25 cellular contexts compared by ENCODE assay signal in genomic region chr7:72109566-72109965, GRCh38.
DNase-seq lines count a peak whose midpoint lies in the region; ATAC-seq, FAIRE-seq and TF ChIP-seq lines count a peak whose summit lies in the region.
"Had no signal": no experiment of that assay in that cellular context is flagged by ENCODE, and none has a peak within 500 bp of the region (broad histone marks: within the 10 kb centered on the region; RNA-seq: fewer than 3 reads in every experiment).

No MANE protein-coding gene starts in this region.

- TF ChIP-seq RAD21 in SK-N-SH (IDR thresholded peaks at IDR 0.05; ENCODE audit: low read length): no peak

- H3K18ac ChIP-seq in neuronal stem cell (ENCODE audit: low read length): peak overlapping the region; percentile 45

- H3K9me2 ChIP-seq in SK-N-SH: no peaks in the 10 kb centered on the region

- no peak overlapping the region for H2BK12ac ChIP-seq in neuronal stem cell (ENCODE audit: low read length)

- DNase-seq in bronchial epithelial cell (ENCODE audit: low read depth): no peak
- no peak for DNase-seq in neuronal stem cell (ENCODE audit: low spot score)
- no peak for DNase-seq in SK-N-SH
- no peak for DNase-seq in Right ventricle myocardium inferior (ENCODE audit: missing footprints)
- DNase-seq: 8988T; ACHN; BE2C; C1 segment of cervical spinal cord; CD4-positive, alpha-beta memory T cell; CD4-positive, CD25-positive, alpha-beta regulatory T cell; CD8-positive, alpha-beta memory T cell; COR-L47; DMS 273 treated with DMSO at 0.1 percent for 48 hours; DMS153; DMS53; DMS79; DND-41; EL; GDM1 had no signal

- H3K9me3 ChIP-seq in neuronal stem cell (replicated peaks in 1 of 2; ENCODE audit: control insufficient read depth in 2 of 2, insufficient read depth in 1 of 2, low read depth in 1 of 2, low read length in 2 of 2): peaks cover 1 to 2% of the 10 kb centered on the region in 2 donors
- H3K9me3 ChIP-seq in SK-N-SH: no peaks in the 10 kb centered on the region
- H3K9me3 ChIP-seq: BE2C had no signal

- H3K79me1 ChIP-seq in neuronal stem cell (ENCODE audit: low read depth, low read length): no peaks in the 10 kb centered on the region

- CTCF ChIA-PET in SK-N-SH (lab: Yijun Ruan, JAX): no interaction called here

- no peak overlapping the region for H3K4me3 ChIP-seq in bronchial epithelial cell (ENCODE audit: low read depth, low read length)
- no peak overlapping the region for H3K4me3 ChIP-seq in neuronal stem cell (ENCODE audit: low read length in 2 of 2)
- H3K4me3 ChIP-seq in SK-N-SH (ENCODE audit: low read depth in 2 of 2, low read length in 1 of 2): no peak overlapping the region
- H3K4me3 ChIP-seq: BLaER1, GM12878 had no signal

- intact Hi-C loops in Right ventricle myocardium inferior (cut with DNase I): no loop called here

- H3K9ac ChIP-seq in neuronal stem cell (ENCODE audit: low read depth, low read length, poor library complexity) (no peak overlapping the region), SK-N-SH (no peak overlapping the region)
- H3K9ac ChIP-seq: BLaER1 had no signal

- no peak overlapping the region for H3K14ac ChIP-seq in neuronal stem cell (ENCODE audit: low read length)

- H4K8ac ChIP-seq in neuronal stem cell (ENCODE audit: low read depth, low read length): no peak overlapping the region

- no peak overlapping the region for H2BK15ac ChIP-seq in neuronal stem cell (ENCODE audit: low read length)

- WGBS in neuronal stem cell (ENCODE audit: extremely low coverage in 2 of 2, insufficient read length in 2 of 2, insufficient replicate concordance in 1 of 2), 2 donors: no CpG with 5 or more reads among the region's 8 CpGs
- WGBS in SK-N-SH (ENCODE audit: low lambda C conversion rate): 57% methylated on average over 8 of the region's 8 CpGs

- H3K36me3 ChIP-seq in bronchial epithelial cell (ENCODE audit: control insufficient read depth, insufficient read depth, low read length) (no peaks in the 10 kb centered on the region), neuronal stem cell (replicated peaks in 1 of 2; ENCODE audit: control insufficient read depth in 2 of 2, insufficient read depth in 2 of 2, low read length in 2 of 2) (no peaks in the 10 kb centered on the region), SK-N-SH (replicated peaks in 1 of 2; ENCODE audit: control insufficient read depth in 1 of 2, insufficient read depth in 2 of 2, low read length in 1 of 2) (no peaks in the 10 kb centered on the region)
- H3K36me3 ChIP-seq: BE2C, BLaER1 had no signal

- H3K27ac ChIP-seq in neuronal stem cell (replicated peaks; ENCODE audit: low read length) (no peak overlapping the region), SK-N-SH (ENCODE audit: low read depth in 2 of 2, low read length in 1 of 2) (no peak overlapping the region)
- H3K27ac ChIP-seq: BLaER1 had no signal

- H3F3A ChIP-seq in SK-N-SH (replicated peaks; ENCODE audit: insufficient read depth): no peaks in the 10 kb centered on the region

- no peak for TF ChIP-seq EP300 in SK-N-SH (IDR thresholded peaks at IDR 0.05; ENCODE audit: borderline replicate concordance in 1 of 2, low read depth in 1 of 2, low read length in 1 of 2)

- FAIRE-seq in bronchial epithelial cell (lab: Jason Lieb, UNC): peak; percentile 7
- FAIRE-seq: A204.1, GM12878, GM12892, GM18507 had no signal

- no peak for TF ChIP-seq CTCF in bronchial epithelial cell (IDR thresholded peaks at IDR 0.05; ENCODE audit: insufficient read depth, low read length, severe bottlenecking)
- TF ChIP-seq CTCF in SK-N-SH (IDR thresholded peaks at IDR 0.05): no peak

- POLR2A ChIA-PET in SK-N-SH (lab: Yijun Ruan, JAX): no interaction called here

- no peak overlapping the region for H2BK120ac ChIP-seq in neuronal stem cell (ENCODE audit: low read depth, low read length)

- H4K91ac ChIP-seq in neuronal stem cell (ENCODE audit: low read depth, low read length, poor library complexity): peak overlapping the region; percentile 30

- no peaks in the 10 kb centered on the region for H4K20me1 ChIP-seq in SK-N-SH (ENCODE audit: insufficient read depth)
- H4K20me1 ChIP-seq: BLaER1 had no signal

- H2BK5ac ChIP-seq in neuronal stem cell (ENCODE audit: low read length): no peak overlapping the region

- H2AK5ac ChIP-seq in neuronal stem cell (ENCODE audit: low read depth, low read length): no peak overlapping the region

- H3K4ac ChIP-seq in neuronal stem cell (ENCODE audit: low read length): no peak overlapping the region

- H2AFZ ChIP-seq in neuronal stem cell (ENCODE audit: low read length) (no peak overlapping the region), SK-N-SH (ENCODE audit: low read depth) (no peak overlapping the region)

- H3K4me1 ChIP-seq in neuronal stem cell (ENCODE audit: control insufficient read depth in 2 of 2, insufficient read depth in 1 of 2, low read depth in 1 of 2, low read length in 2 of 2) (peaks cover 0 to 2% of the 10 kb centered on the region in 2 donors), SK-N-SH (ENCODE audit: control insufficient read depth in 1 of 2, insufficient read depth in 2 of 2, low read depth in 1 of 2, low read length in 1 of 2) (no peaks in the 10 kb centered on the region; a peak in 1 of 4 replicates)
- H3K4me1 ChIP-seq: BLaER1 had no signal

- ATAC-seq in SK-N-SH treated with all-trans-retinoic acid at 6 μM for 48 hours (no peak), Right ventricle myocardium inferior (no peak)
- ATAC-seq: GM12878 had no signal

- no peaks in the 10 kb centered on the region for H3K79me2 ChIP-seq in SK-N-SH (ENCODE audit: insufficient read depth)

- no peak overlapping the region for H3K23ac ChIP-seq in neuronal stem cell (ENCODE audit: low read depth, low read length, poor library complexity)

- no peaks in the 10 kb centered on the region for H3K27me3 ChIP-seq in bronchial epithelial cell (ENCODE audit: control insufficient read depth, insufficient read depth, low read length)
- H3K27me3 ChIP-seq in neuronal stem cell (ENCODE audit: control insufficient read depth in 3 of 3, insufficient read depth in 3 of 3, low read depth in 1 of 3, low read length in 3 of 3): no peaks in the 10 kb centered on the region
- H3K27me3 ChIP-seq in SK-N-SH (ENCODE audit: insufficient read depth): no peaks in the 10 kb centered on the region
- H3K27me3 ChIP-seq: BE2C, BLaER1 had no signal

- H3K4me2 ChIP-seq in neuronal stem cell (ENCODE audit: insufficient read depth, low read length, poor library complexity, severe bottlenecking) (no peak overlapping the region), SK-N-SH (no peak overlapping the region)
- H3K4me2 ChIP-seq: BLaER1 had no signal

TF ChIP-seq in SK-N-SH treated with all-trans-retinoic acid at 6 μM for 48 hours, 23 proteins besides CTCF, POLR2A, EP300 and RAD21 (continues in another document):
- TF ChIP-seq GLIS3 (CRISPR knock-in tag; IDR thresholded peaks at IDR 0.05) (no peak), ZFP3 (CRISPR knock-in tag; IDR thresholded peaks at IDR 0.05) (no peak), ZNF70 (CRISPR knock-in tag; IDR thresholded peaks at IDR 0.05) (no peak), TSHZ2 (CRISPR knock-in tag; IDR thresholded peaks at IDR 0.05) (no peak), ARNTL (CRISPR knock-in tag; IDR thresholded peaks at IDR 0.05; ENCODE audit: borderline replicate concordance, low read depth) (no peak)

TF ChIP-seq in SK-N-SH, 30 proteins besides CTCF, POLR2A, EP300 and RAD21:
- TF ChIP-seq JUND (IDR thresholded peaks at IDR 0.05) (no peak), FOXM1 (IDR thresholded peaks at IDR 0.05; ENCODE audit: low read depth) (no peak), FOSL2 (IDR thresholded peaks at IDR 0.05; ENCODE audit: borderline replicate concordance, low read depth) (no peak), IRF3 (IDR thresholded peaks at IDR 0.05; ENCODE audit: low read depth, low read length) (no peak), EZH2phosphoT487 (IDR thresholded peaks at IDR 0.05; ENCODE audit: borderline replicate concordance, low read depth) (no peak), RFX5 (IDR thresholded peaks at IDR 0.05; ENCODE audit: low read length) (no peak), GATA2 (CRISPR knock-in tag; IDR thresholded peaks at IDR 0.05) (no peak)
